In genomic region chr12:7843583-7843982, GRCh38 we compare ENCODE assay signal across 15 cellular contexts. TPM values are rescaled to one million over a fixed set of nuclear protein-coding genes. Genes with fewer than 3 reads are reported as not detected.
DNase-seq lines count a peak whose midpoint lies in the region; ATAC-seq, FAIRE-seq and TF ChIP-seq lines count a peak whose summit lies in the region.
"Not testable (repeated sequence)": the region's sequence is repeated elsewhere in the genome, so short reads cannot be mapped to it uniquely, and the experiment has no call there.
"Had no signal": no experiment of that assay in that cellular context is flagged by ENCODE, and none has a peak within 500 bp of the region (broad histone marks: within the 10 kb centered on the region; RNA-seq: fewer than 3 reads in every experiment).

No MANE protein-coding gene starts in this region.

- H3K27me3 Mint-ChIP-seq in activated CD8-positive, alpha-beta T cell treated with anti-CD3 and anti-CD28 coated beads, Interleukin-2, amount 10 ng/mL, durations not matched to agents 7 days and 5 days (ENCODE audit: low read depth), result peaks cover 16% of the 10 kb centered on the region
- H3K27me3 Mint-ChIP-seq in memory B cell, result not testable (repeated sequence)

- H4K20me1 ChIP-seq in BLaER1 treated with 17β-estradiol and CSF1 and Interleukin-3, amounts not matched to agents 10 nM and 100 nM; SU-DHL-6 (ENCODE audit: low read depth, low read length): not testable (repeated sequence)

- CTCF ChIA-PET in activated CD8-positive, alpha-beta T cell treated with anti-CD3 and anti-CD28 coated beads, Interleukin-2, amount 10 ng/mL, durations not matched to agents 7 days and 5 days (lab: Charles Lee), result interaction anchor here (1.0 kb wide), 1 partner anchor 11 kb away, joined by 4 read pairs; no protein-coding TSS in a partner anchor

- intact Hi-C loops in sciatic nerve (cut with DNase I), result not testable (repeated sequence)

- not testable (repeated sequence) for H3K9me3 Mint-ChIP-seq in activated CD8-positive, alpha-beta T cell treated with anti-CD3 and anti-CD28 coated beads, Interleukin-2, amount 10 ng/mL, durations not matched to agents 7 days and 5 days (ENCODE audit: insufficient read depth); memory B cell

- not testable (repeated sequence) for H3K9me2 ChIP-seq in SU-DHL-6 (replicated peaks; ENCODE audit: insufficient read depth, low read length)

- peak; percentile 92 for ATAC-seq in activated CD8-positive, alpha-beta T cell treated with anti-CD3 and anti-CD28 coated beads, Interleukin-2, amount 10 ng/mL, durations not matched to agents 7 days and 5 days
- peak; percentile 64 for ATAC-seq in memory B cell (ENCODE audit: low read depth)
- peak; percentile 61 for ATAC-seq in sciatic nerve

- peak overlapping the region in 10 of 11 experiments; percentile 35 to 68 (median 50); a peak in 17 of 22 replicates for H3K4me2 ChIP-seq in BLaER1 treated with 17β-estradiol and CSF1 and Interleukin-3, amounts not matched to agents 10 nM and 100 nM
- H3K4me2 ChIP-seq in SU-DHL-6 (ENCODE audit: low read depth, low read length, poor library complexity, severe bottlenecking), result peak overlapping the region; percentile 34

- peak; percentile 98 for FAIRE-seq in GM19239 (lab: Jason Lieb, UNC)

- not testable (repeated sequence) for H3F3A ChIP-seq in SU-DHL-6 (ENCODE audit: insufficient read depth)

- not testable (repeated sequence) for H3K36me3 ChIP-seq in BLaER1 treated with 17β-estradiol and CSF1 and Interleukin-3, amounts not matched to agents 10 nM and 100 nM; SU-DHL-6 (ENCODE audit: low read length)

- peak overlapping the region in 4 of 10 experiments; percentile 19 to 34 (median 28); a peak in 6 of 20 replicates for H3K4me3 ChIP-seq in BLaER1 treated with 17β-estradiol and CSF1 and Interleukin-3, amounts not matched to agents 10 nM and 100 nM
- H3K4me3 ChIP-seq in SU-DHL-6 (ENCODE audit: insufficient read depth, low read length, poor library complexity, severe bottlenecking), result not testable (repeated sequence)

- not testable (repeated sequence) for H3K36me3 Mint-ChIP-seq in activated CD8-positive, alpha-beta T cell treated with anti-CD3 and anti-CD28 coated beads, Interleukin-2, amount 10 ng/mL, durations not matched to agents 7 days and 5 days (ENCODE audit: low read depth); memory B cell

- peak overlapping the region; percentile 82 for H3K27ac Mint-ChIP-seq in activated CD8-positive, alpha-beta T cell treated with anti-CD3 and anti-CD28 coated beads, Interleukin-2, amount 10 ng/mL, durations not matched to agents 7 days and 5 days
- H3K27ac Mint-ChIP-seq in memory B cell, result not testable (repeated sequence)

- H3K79me2 ChIP-seq in SU-DHL-6 (ENCODE audit: insufficient read depth, low read length), result not testable (repeated sequence)

- not testable (repeated sequence) for DNase-seq in GM19239 (ENCODE audit: insufficient read length, low spot score); memory B cell (ENCODE audit: low spot score in 2 of 2); sciatic nerve (ENCODE audit: low spot score)
- peak; percentile 25 for DNase-seq in activated CD8-positive, alpha-beta T cell treated with anti-CD3 and anti-CD28 coated beads, Interleukin-2, amount 10 ng/mL, durations not matched to agents 7 days and 5 days
- DNase-seq in amniotic epithelial cell (ENCODE audit: low read depth), result peak; percentile 12
- DNase-seq in fibroblast of peridontal ligament (ENCODE audit: extremely low read depth), result peak; percentile 13

- H3K4me1 ChIP-seq in BLaER1 treated with 17β-estradiol and CSF1 and Interleukin-3, amounts not matched to agents 10 nM and 100 nM, result peaks cover 0 to 51% (median 34%) of the 10 kb centered on the region in 10 experiments; a peak in 17 of 20 replicates

- H3K4me1 Mint-ChIP-seq in activated CD8-positive, alpha-beta T cell treated with anti-CD3 and anti-CD28 coated beads, Interleukin-2, amount 10 ng/mL, durations not matched to agents 7 days and 5 days (ENCODE audit: low read depth); memory B cell: not testable (repeated sequence)

- H3K9me3 ChIP-seq in BLaER1 treated with 17β-estradiol and CSF1 and Interleukin-3, amounts not matched to agents 10 nM and 100 nM (replicated peaks in 1 of 11), result peaks cover 0 to 11% (median 0%) of the 10 kb centered on the region in 11 experiments; a peak in 1 of 22 replicates
- not testable (repeated sequence) for H3K9me3 ChIP-seq in SU-DHL-6 (ENCODE audit: insufficient read depth, low read length)

- peak overlapping the region in 8 of 11 experiments; percentile 12 to 65 (median 42); a peak in 11 of 22 replicates for H3K9ac ChIP-seq in BLaER1 treated with 17β-estradiol and CSF1 and Interleukin-3, amounts not matched to agents 10 nM and 100 nM
- H3K9ac ChIP-seq in SU-DHL-6 (ENCODE audit: low read length), result not testable (repeated sequence)

- POLR2A ChIA-PET in activated CD8-positive, alpha-beta T cell treated with anti-CD3 and anti-CD28 coated beads, Interleukin-2, amount 10 ng/mL, durations not matched to agents 7 days and 5 days (lab: Charles Lee), result not testable (repeated sequence)

- peak overlapping the region; percentile 43 for H3K4me3 Mint-ChIP-seq in activated CD8-positive, alpha-beta T cell treated with anti-CD3 and anti-CD28 coated beads, Interleukin-2, amount 10 ng/mL, durations not matched to agents 7 days and 5 days
- H3K4me3 Mint-ChIP-seq in memory B cell, result not testable (repeated sequence)

- H3K27ac ChIP-seq in BLaER1 treated with 17β-estradiol and CSF1 and Interleukin-3, amounts not matched to agents 10 nM and 100 nM, result peak overlapping the region in 9 of 11 experiments; percentile 37 to 86 (median 72); a peak in 18 of 22 replicates
- H3K27ac ChIP-seq in SU-DHL-6 (ENCODE audit: low read depth, low read length), result not testable (repeated sequence)

- H3K27me3 ChIP-seq in BLaER1 treated with 17β-estradiol and CSF1 and Interleukin-3, amounts not matched to agents 10 nM and 100 nM; SU-DHL-6 (ENCODE audit: low read length): not testable (repeated sequence)

- TF ChIP-seq CTCF in SU-DHL-6 (IDR thresholded peaks at IDR 0.05; ENCODE audit: insufficient read depth, low read length, poor library complexity, severe bottlenecking), result not testable (repeated sequence)

- not testable (repeated sequence) for H2AFZ ChIP-seq in SU-DHL-6 (ENCODE audit: low read depth, low read length, severe bottlenecking)

RNA-seq across cellular contexts. Expression of gene SLC2A14, which starts 29.1 kb away (rescaled TPM):
- total RNA-seq in activated CD8-positive, alpha-beta T cell treated with anti-CD3 and anti-CD28 coated beads, Interleukin-2, amount 10 ng/mL, durations not matched to agents 7 days and 5 days, result under 1 TPM; 0.13 to 0.18 TPM
- total RNA-seq in sciatic nerve, result 7.5 TPM
- total RNA-seq: MCF 10A, omental fat pad had no signal

RNA-seq across cellular contexts. Expression of gene NANOG, which starts 54.4 kb away (rescaled TPM):
- total RNA-seq in activated CD8-positive, alpha-beta T cell treated with anti-CD3 and anti-CD28 coated beads, Interleukin-2, amount 10 ng/mL, durations not matched to agents 7 days and 5 days, result not detected
- 0.31 TPM for total RNA-seq in sciatic nerve
- total RNA-seq: activated CD8-positive, alpha-beta memory T cell treated with anti-CD3 and anti-CD28 coated beads for 36 hours; cardiac septum; MCF 10A; mononuclear cell; Peyer's patch; SJCRH30 had no signal
